1 cellular context compared by ENCODE assay signal in the genomic region with DNA sequence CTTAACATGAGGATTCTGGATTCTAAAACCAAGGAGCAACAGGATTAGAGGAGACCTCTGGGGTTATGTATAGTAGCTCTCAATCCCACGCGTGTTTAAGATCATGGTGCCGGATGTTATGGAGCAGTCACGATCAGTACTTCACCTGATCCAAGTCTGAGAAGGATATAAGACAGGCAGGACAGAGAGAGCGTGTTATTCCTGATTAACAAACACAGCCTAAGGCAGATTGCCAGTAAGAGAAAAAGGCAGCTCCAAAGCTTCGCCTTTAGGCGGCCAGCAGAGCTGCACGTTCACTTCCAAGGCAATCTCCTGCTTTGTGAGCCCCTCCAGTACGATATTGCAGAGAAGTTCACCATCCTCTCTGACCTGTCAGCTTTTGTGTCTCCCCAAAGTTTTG.
TF ChIP-seq lines count a peak whose summit lies in the region.

No MANE protein-coding gene starts in this region.

TF ChIP-seq in HEK293, 187 proteins besides CTCF, POLR2A, EP300 and RAD21 (continued from another document):
- TF ChIP-seq, protein P1, sequence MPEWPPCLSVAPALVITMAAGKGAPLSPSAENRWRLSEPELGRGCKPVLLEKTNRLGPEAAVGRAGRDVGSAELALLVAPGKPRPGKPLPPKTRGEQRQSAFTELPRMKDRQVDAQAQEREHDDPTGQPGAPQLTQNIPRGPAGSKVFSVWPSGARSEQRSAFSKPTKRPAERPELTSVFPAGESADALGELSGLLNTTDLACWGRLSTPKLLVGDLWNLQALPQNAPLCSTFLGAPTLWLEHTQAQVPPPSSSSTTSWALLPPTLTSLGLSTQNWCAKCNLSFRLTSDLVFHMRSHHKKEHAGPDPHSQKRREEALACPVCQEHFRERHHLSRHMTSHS (tag by site-specific recombination; IDR thresholded peaks at IDR 0.05) = no peak
- TF ChIP-seq ZXDB (tag by site-specific recombination; IDR thresholded peaks at IDR 0.05) (no peak), PRDM1 (tag by site-specific recombination; IDR thresholded peaks at IDR 0.05) (no peak), ZNF350 (tag by site-specific recombination; IDR thresholded peaks at IDR 0.05) (no peak), ZNF777 (tag by site-specific recombination; IDR thresholded peaks at IDR 0.05; ENCODE audit: borderline replicate concordance) (no peak), ZNF561 (tag by site-specific recombination; IDR thresholded peaks at IDR 0.05; ENCODE audit: borderline replicate concordance) (0 out of 2 replicates have a peak, but pooled peaks have one; percentile 21), ZNF449 (tag by site-specific recombination; IDR thresholded peaks at IDR 0.05) (no peak), ZNF677 (tag by site-specific recombination; IDR thresholded peaks at IDR 0.05) (no peak), ZNF341 (tag by site-specific recombination; IDR thresholded peaks at IDR 0.05; ENCODE audit: low read depth) (no peak), ZFHX2 (tag by site-specific recombination; conservative IDR thresholded peaks at IDR 0.05) (no peak), ZNF654 (tag by site-specific recombination; IDR thresholded peaks at IDR 0.05; ENCODE audit: low read depth) (no peak), ZBTB17 (tag by site-specific recombination; IDR thresholded peaks at IDR 0.05) (peak; percentile 68), ZSCAN18 (tag by site-specific recombination; IDR thresholded peaks at IDR 0.05) (no peak), ZNF558 (tag by site-specific recombination; IDR thresholded peaks at IDR 0.05) (no peak), PRDM2 (tag by site-specific recombination; IDR thresholded peaks at IDR 0.05; ENCODE audit: borderline replicate concordance) (no peak), ZFP37 (tag by site-specific recombination; IDR thresholded peaks at IDR 0.05) (no peak), ZBTB21 (tag by site-specific recombination; IDR thresholded peaks at IDR 0.05) (no peak), ZNF707 (tag by site-specific recombination; IDR thresholded peaks at IDR 0.05) (no peak), GLIS1 (tag by site-specific recombination; IDR thresholded peaks at IDR 0.05) (no peak), ZNF629 (tag by site-specific recombination; IDR thresholded peaks at IDR 0.05) (no peak), KLF1 (tag by site-specific recombination; IDR thresholded peaks at IDR 0.05) (no peak)
- TF ChIP-seq, protein P2, sequence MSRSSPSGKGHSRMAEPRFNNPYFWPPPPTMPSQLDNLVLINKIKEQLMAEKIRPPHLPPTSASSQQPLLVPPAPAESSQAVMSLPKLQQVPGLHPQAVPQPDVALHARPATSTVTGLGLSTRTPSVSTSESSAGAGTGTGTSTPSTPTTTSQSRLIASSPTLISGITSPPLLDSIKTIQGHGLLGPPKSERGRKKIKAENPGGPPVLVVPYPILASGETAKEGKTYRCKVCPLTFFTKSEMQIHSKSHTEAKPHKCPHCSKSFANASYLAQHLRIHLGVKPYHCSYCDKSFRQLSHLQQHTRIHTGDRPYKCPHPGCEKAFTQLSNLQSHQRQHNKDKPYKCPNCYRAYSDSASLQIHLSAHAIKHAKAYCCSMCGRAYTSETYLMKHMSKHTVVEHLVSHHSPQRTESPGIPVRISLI (tag by site-specific recombination; IDR thresholded peaks at IDR 0.05) = no peak
- TF ChIP-seq, protein P3, sequence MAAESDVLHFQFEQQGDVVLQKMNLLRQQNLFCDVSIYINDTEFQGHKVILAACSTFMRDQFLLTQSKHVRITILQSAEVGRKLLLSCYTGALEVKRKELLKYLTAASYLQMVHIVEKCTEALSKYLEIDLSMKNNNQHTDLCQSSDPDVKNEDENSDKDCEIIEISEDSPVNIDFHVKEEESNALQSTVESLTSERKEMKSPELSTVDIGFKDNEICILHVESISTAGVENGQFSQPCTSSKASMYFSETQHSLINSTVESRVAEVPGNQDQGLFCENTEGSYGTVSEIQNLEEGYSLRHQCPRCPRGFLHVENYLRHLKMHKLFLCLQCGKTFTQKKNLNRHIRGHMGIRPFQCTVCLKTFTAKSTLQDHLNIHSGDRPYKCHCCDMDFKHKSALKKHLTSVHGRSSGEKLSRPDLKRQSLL (tag by site-specific recombination; IDR thresholded peaks at IDR 0.05) = no peak
- TF ChIP-seq, protein P4, sequence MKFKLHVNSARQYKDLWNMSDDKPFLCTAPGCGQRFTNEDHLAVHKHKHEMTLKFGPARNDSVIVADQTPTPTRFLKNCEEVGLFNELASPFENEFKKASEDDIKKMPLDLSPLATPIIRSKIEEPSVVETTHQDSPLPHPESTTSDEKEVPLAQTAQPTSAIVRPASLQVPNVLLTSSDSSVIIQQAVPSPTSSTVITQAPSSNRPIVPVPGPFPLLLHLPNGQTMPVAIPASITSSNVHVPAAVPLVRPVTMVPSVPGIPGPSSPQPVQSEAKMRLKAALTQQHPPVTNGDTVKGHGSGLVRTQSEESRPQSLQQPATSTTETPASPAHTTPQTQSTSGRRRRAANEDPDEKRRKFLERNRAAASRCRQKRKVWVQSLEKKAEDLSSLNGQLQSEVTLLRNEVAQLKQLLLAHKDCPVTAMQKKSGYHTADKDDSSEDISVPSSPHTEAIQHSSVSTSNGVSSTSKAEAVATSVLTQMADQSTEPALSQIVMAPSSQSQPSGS (tag by site-specific recombination; IDR thresholded peaks at IDR 0.05; ENCODE audit: low read depth) = no peak
